ENCODE assay signal across 7 cellular contexts in the genomic region with DNA sequence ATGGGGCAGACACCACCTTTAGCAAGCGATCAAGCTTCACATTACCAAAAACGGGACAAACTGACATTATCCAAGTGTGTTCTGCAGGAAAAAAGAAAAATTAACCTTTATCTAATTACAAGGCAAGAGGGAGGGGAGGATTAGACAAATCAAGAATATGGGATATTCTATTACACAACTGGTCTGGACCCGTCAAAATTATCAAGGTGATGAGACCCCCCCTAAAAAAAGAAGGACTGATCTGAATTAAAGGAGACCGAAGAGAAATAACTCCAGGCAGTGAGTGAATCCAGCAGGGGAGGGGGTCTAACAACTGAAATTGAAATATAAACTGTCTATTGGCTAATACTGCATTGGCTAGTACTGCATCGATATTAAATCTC. TPM values are rescaled to one million over a fixed set of nuclear protein-coding genes. Genes with fewer than 3 reads are reported as not detected.
DNase-seq lines count a peak whose midpoint lies in the region; ATAC-seq and TF ChIP-seq lines count a peak whose summit lies in the region.

No MANE protein-coding gene starts in this region.

- H3K4me1 ChIP-seq in iPS-18a (ENCODE audit: control insufficient read depth, low read depth, low read length) = peaks cover 5% of the 10 kb centered on the region

- ATAC-seq in HG03097 (IDR thresholded peaks at IDR 0.05; ENCODE audit: low FRiP score, unreplicated experiment) = peak; percentile 0
- no peak for ATAC-seq in activated CD8-positive, alpha-beta T cell treated with anti-CD3 and anti-CD28 coated beads, Interleukin-2, amount 10 ng/mL, durations not matched to agents 7 days and 5 days
- no peak for ATAC-seq in stimulated activated naive B cell treated with anti-CD40 and anti-IgM and Interleukin-4, amounts not matched to agents 10 μg/mL and 1 μg/mL and 100 μg/mL, for 72 hours (replicated peaks)
- ATAC-seq in omental fat pad (ENCODE audit: low FRiP score) = no peak
- no peak for ATAC-seq in GM19395 (IDR thresholded peaks at IDR 0.05; ENCODE audit: unreplicated experiment)

- no peak for TF ChIP-seq CTCF in omental fat pad (IDR thresholded peaks at IDR 0.05)

- H3K9ac ChIP-seq in iPS-18a (ENCODE audit: low read length) = peak overlapping the region; percentile 85

- H3K4me3 ChIP-seq in iPS-18a (ENCODE audit: low read length) = peak overlapping the region; percentile 92

- peaks cover 60% of the 10 kb centered on the region for H3K4me1 Mint-ChIP-seq in activated CD8-positive, alpha-beta T cell treated with anti-CD3 and anti-CD28 coated beads, Interleukin-2, amount 10 ng/mL, durations not matched to agents 7 days and 5 days (ENCODE audit: low read depth)
- H3K4me1 Mint-ChIP-seq in stimulated activated naive B cell treated with anti-CD40 and anti-IgM and Interleukin-4, amounts not matched to agents 10 μg/mL and 1 μg/mL and 100 μg/mL, for 72 hours = peaks cover 52 to 85% of the 10 kb centered on the region in 2 donors

- H3K27me3 ChIP-seq in iPS-18a (ENCODE audit: control insufficient read depth, insufficient read depth, low read length) = no peaks in the 10 kb centered on the region

- POLR2A ChIA-PET in activated CD8-positive, alpha-beta T cell treated with anti-CD3 and anti-CD28 coated beads, Interleukin-2, amount 10 ng/mL, durations not matched to agents 7 days and 5 days (lab: Charles Lee) = interaction anchor here (0.6 to 1.7 kb wide), 6 partner anchors 127 to 209 kb away, joined by 3 to 11 read pairs (median 3); a partner anchor contains a TSS

- no peaks in the 10 kb centered on the region for H3K36me3 ChIP-seq in iPS-18a (ENCODE audit: control insufficient read depth, low read depth, low read length)

- peaks cover 10% of the 10 kb centered on the region for H3K36me3 Mint-ChIP-seq in activated CD8-positive, alpha-beta T cell treated with anti-CD3 and anti-CD28 coated beads, Interleukin-2, amount 10 ng/mL, durations not matched to agents 7 days and 5 days (ENCODE audit: low read depth)
- H3K36me3 Mint-ChIP-seq in stimulated activated naive B cell treated with anti-CD40 and anti-IgM and Interleukin-4, amounts not matched to agents 10 μg/mL and 1 μg/mL and 100 μg/mL, for 72 hours = peaks cover 31 to 43% of the 10 kb centered on the region in 2 donors

- peak overlapping the region; percentile 99 for H3K27ac Mint-ChIP-seq in activated CD8-positive, alpha-beta T cell treated with anti-CD3 and anti-CD28 coated beads, Interleukin-2, amount 10 ng/mL, durations not matched to agents 7 days and 5 days
- peak overlapping the region; percentile 99 for H3K27ac Mint-ChIP-seq in stimulated activated naive B cell treated with anti-CD40 and anti-IgM and Interleukin-4, amounts not matched to agents 10 μg/mL and 1 μg/mL and 100 μg/mL, for 72 hours

- DNase-seq in activated CD8-positive, alpha-beta T cell treated with anti-CD3 and anti-CD28 coated beads, Interleukin-2, amount 10 ng/mL, durations not matched to agents 7 days and 5 days = no peak
- no peak for DNase-seq in stimulated activated naive B cell treated with anti-CD40 and anti-IgM and Interleukin-4, amounts not matched to agents 10 μg/mL and 1 μg/mL and 100 μg/mL, for 72 hours
- DNase-seq in omental fat pad (ENCODE audit: low spot score) = no peak
- no peak for DNase-seq in inferior parietal cortex (ENCODE audit: extremely low spot score)

- H3K27ac ChIP-seq in iPS-18a (ENCODE audit: low read length) = peak overlapping the region; percentile 63

- no peaks in the 10 kb centered on the region for H3K27me3 Mint-ChIP-seq in activated CD8-positive, alpha-beta T cell treated with anti-CD3 and anti-CD28 coated beads, Interleukin-2, amount 10 ng/mL, durations not matched to agents 7 days and 5 days (ENCODE audit: low read depth)
- H3K27me3 Mint-ChIP-seq in stimulated activated naive B cell treated with anti-CD40 and anti-IgM and Interleukin-4, amounts not matched to agents 10 μg/mL and 1 μg/mL and 100 μg/mL, for 72 hours = no peaks in the 10 kb centered on the region

- CTCF ChIA-PET in activated CD8-positive, alpha-beta T cell treated with anti-CD3 and anti-CD28 coated beads, Interleukin-2, amount 10 ng/mL, durations not matched to agents 7 days and 5 days (lab: Charles Lee) = interaction anchor here (1.1 to 2.3 kb wide), 3 partner anchors 134 to 222 kb away, joined by 3 to 18 read pairs (median 3); a partner anchor contains a TSS

- H3K9me3 Mint-ChIP-seq in activated CD8-positive, alpha-beta T cell treated with anti-CD3 and anti-CD28 coated beads, Interleukin-2, amount 10 ng/mL, durations not matched to agents 7 days and 5 days (ENCODE audit: insufficient read depth) = no peaks in the 10 kb centered on the region
- peaks cover 0 to 1% of the 10 kb centered on the region in 2 donors for H3K9me3 Mint-ChIP-seq in stimulated activated naive B cell treated with anti-CD40 and anti-IgM and Interleukin-4, amounts not matched to agents 10 μg/mL and 1 μg/mL and 100 μg/mL, for 72 hours

- H3K4me3 Mint-ChIP-seq in activated CD8-positive, alpha-beta T cell treated with anti-CD3 and anti-CD28 coated beads, Interleukin-2, amount 10 ng/mL, durations not matched to agents 7 days and 5 days = peak overlapping the region; percentile 95
- H3K4me3 Mint-ChIP-seq in stimulated activated naive B cell treated with anti-CD40 and anti-IgM and Interleukin-4, amounts not matched to agents 10 μg/mL and 1 μg/mL and 100 μg/mL, for 72 hours = peak overlapping the region; percentile 91 to 92

- H3K9me3 ChIP-seq in iPS-18a (ENCODE audit: control insufficient read depth, low read depth, low read length) = no peaks in the 10 kb centered on the region

RNA-seq across cellular contexts. Expression of a gene that starts 0.4 kb away (rescaled TPM):
- total RNA-seq in activated CD8-positive, alpha-beta T cell treated with anti-CD3 and anti-CD28 coated beads, Interleukin-2, amount 10 ng/mL, durations not matched to agents 7 days and 5 days = 10 to 100 TPM; 24.9 to 28.4 TPM
- total RNA-seq in omental fat pad = 10 to 100 TPM; 22.0 to 31.7 (median 22.4) TPM

RNA-seq across cellular contexts. Expression of a gene that starts 48.5 kb away (rescaled TPM):
- not detected for total RNA-seq in activated CD8-positive, alpha-beta T cell treated with anti-CD3 and anti-CD28 coated beads, Interleukin-2, amount 10 ng/mL, durations not matched to agents 7 days and 5 days
- total RNA-seq in omental fat pad = not detected
